In the genomic region with DNA sequence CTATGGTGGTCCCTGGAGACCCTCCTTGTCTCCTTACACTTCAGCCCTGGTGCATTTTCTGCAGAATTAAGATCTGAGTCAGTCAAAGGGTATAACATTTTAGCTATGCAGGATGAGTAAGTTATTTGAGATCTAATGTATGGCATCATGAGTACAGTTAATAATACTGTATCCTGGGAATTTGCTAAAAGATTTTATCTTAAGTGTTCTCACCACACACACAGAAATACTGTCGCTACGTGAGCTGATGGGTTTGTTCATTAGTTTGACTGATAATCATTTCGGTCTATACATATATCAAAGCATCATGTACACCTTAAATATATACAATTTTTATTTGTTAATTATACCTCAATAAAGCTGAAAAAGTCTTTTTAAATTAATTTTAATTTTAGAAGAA, we compare ENCODE assay signal across 12 cellular contexts. TPM values are rescaled to one million over a fixed set of nuclear protein-coding genes. Genes with fewer than 3 reads are reported as not detected.
DNase-seq lines count a peak whose midpoint lies in the region; ATAC-seq and TF ChIP-seq lines count a peak whose summit lies in the region.
"Had no signal": no experiment of that assay in that cellular context is flagged by ENCODE, and none has a peak within 500 bp of the region (broad histone marks: within the 10 kb centered on the region; RNA-seq: fewer than 3 reads in every experiment).

No MANE protein-coding gene starts in this region.

- no peaks in the 10 kb centered on the region for H3K27me3 ChIP-seq in mammary epithelial cell (ENCODE audit: insufficient read depth, low read length)
- no peaks in the 10 kb centered on the region for H3K27me3 ChIP-seq in breast epithelium
- H3K27me3 ChIP-seq in transverse colon: no peaks in the 10 kb centered on the region
- no peaks in the 10 kb centered on the region for H3K27me3 ChIP-seq in mesendoderm (ENCODE audit: insufficient read depth, low read length, poor library complexity)
- H3K27me3 ChIP-seq: neural progenitor cell had no signal

- H3K9ac ChIP-seq in mammary epithelial cell (ENCODE audit: insufficient read depth, low read length) (no peak overlapping the region), mesendoderm (ENCODE audit: low read length) (no peak overlapping the region)
- H3K9ac ChIP-seq: neural progenitor cell had no signal

- H2AFZ ChIP-seq in mammary epithelial cell (ENCODE audit: low read depth, low read length): no peak overlapping the region

- H3K4me1 ChIP-seq in mammary epithelial cell (ENCODE audit: insufficient read depth, low read length) (peaks cover 29% of the 10 kb centered on the region), breast epithelium (peaks cover 10 to 11% of the 10 kb centered on the region in 2 donors), transverse colon (peaks cover 7 to 25% (median 12%) of the 10 kb centered on the region in 4 donors), mesendoderm (ENCODE audit: control insufficient read depth, low read depth, low read length) (no peaks in the 10 kb centered on the region)
- H3K4me1 ChIP-seq: neural progenitor cell, prostate gland had no signal

- H3K9me3 ChIP-seq in mammary epithelial cell (replicated peaks; ENCODE audit: insufficient read depth, low read length): no peaks in the 10 kb centered on the region
- H3K9me3 ChIP-seq in breast epithelium: no peaks in the 10 kb centered on the region
- no peaks in the 10 kb centered on the region for H3K9me3 ChIP-seq in transverse colon
- H3K9me3 ChIP-seq: prostate gland had no signal

- TF ChIP-seq CTCF in mammary epithelial cell (conservative IDR thresholded peaks at IDR 0.05 in 1 of 2, IDR thresholded peaks at IDR 0.05 in 1 of 2; ENCODE audit: extremely low read depth in 1 of 2, insufficient read depth in 1 of 2, low read depth in 1 of 2, low read length in 2 of 2) (no peak), breast epithelium (IDR thresholded peaks at IDR 0.05) (no peak), transverse colon (IDR thresholded peaks at IDR 0.05) (no peak)

- no peak overlapping the region for H2BK15ac ChIP-seq in mesendoderm (replicated peaks; ENCODE audit: low read depth)

- H3K23ac ChIP-seq in mesendoderm (ENCODE audit: low read length): no peak overlapping the region

- in situ Hi-C loops in mammary epithelial cell (cut with MboI; ENCODE audit: low sequenced_read_pairs in 2 of 2): loop anchor here (5.0 to 25.0 kb wide), 4 partner anchors 88 to 785 kb away; partner anchors contain the start of gene AKR1E2 (in 1 of the 2)
- in situ Hi-C loops in transverse colon (cut with MboI; ENCODE audit: low pct_ligation_motif_present in 1 of 4, low pct_unique_long_range_greater_than_20kb in 1 of 4, low sequenced_read_pairs in 3 of 4): loop anchor here in 3 of 4 donors (5.0 to 25.0 kb wide), 3 partner anchors 178 to 785 kb away; partner anchors contain the start of gene AKR1E2 (in 1 of the 3)

- H3K18ac ChIP-seq in mesendoderm (ENCODE audit: low read length): no peak overlapping the region

- no peak overlapping the region for H3K4ac ChIP-seq in mesendoderm (ENCODE audit: low read depth, low read length)

- TF ChIP-seq POLR2A in breast epithelium (IDR thresholded peaks at IDR 0.05) (no peak), transverse colon (IDR thresholded peaks at IDR 0.05) (no peak)

- dilution Hi-C loops in mammary epithelial cell (cut with HindIII; ENCODE audit: low sequenced_read_pairs): no loop called here

- no peak overlapping the region for H3K4me2 ChIP-seq in mammary epithelial cell (ENCODE audit: insufficient read depth, low read depth, low read length)
- H3K4me2 ChIP-seq in mesendoderm (ENCODE audit: low read length): no peak overlapping the region
- H3K4me2 ChIP-seq: neural progenitor cell had no signal

- no peak overlapping the region for H3K56ac ChIP-seq in mesendoderm (ENCODE audit: low read length)

- no peak overlapping the region for H4K8ac ChIP-seq in mesendoderm (ENCODE audit: low read depth, low read length)

- H3K27ac ChIP-seq in mammary epithelial cell (ENCODE audit: insufficient read depth, low read depth, low read length) (peak overlapping the region; percentile 64), breast epithelium (peak overlapping the region in 1 of 2 donors; percentile 79), transverse colon (peak overlapping the region; percentile 37 to 67 (median 56)), mesendoderm (ENCODE audit: low read depth, low read length) (no peak overlapping the region)
- H3K27ac ChIP-seq: neural progenitor cell had no signal

- DNase-seq in mammary epithelial cell (peak; percentile 28), breast epithelium (ENCODE audit: low spot score in 2 of 2) (no peak), iris pigment epithelial cell (ENCODE audit: low read depth) (peak; percentile 41), transverse colon (no peak), DMS153 (lab: John Stamatoyannopoulos, UW) (no peak), mesendoderm (no peak), NOMO-1 treated with dmso at 0.1 percent for 144 hours (lab: John Stamatoyannopoulos, UW; ENCODE audit: unreplicated experiment) (no peak)
- DNase-seq: NCI-H1417 treated with DMSO at 0.1 percent for 48 hours, NCI-H524 treated with DMSO at 0.1 percent for 48 hours had no signal

- no peaks in the 10 kb centered on the region for H4K20me1 ChIP-seq in mammary epithelial cell (ENCODE audit: insufficient read depth, low read length)

- H3K79me1 ChIP-seq in mesendoderm (ENCODE audit: low read length): no peaks in the 10 kb centered on the region

- H3K4me3 ChIP-seq in mammary epithelial cell (replicated peaks in 1 of 3; ENCODE audit: insufficient read depth in 1 of 3, low read depth in 2 of 3, low read length in 3 of 3): no peak overlapping the region
- H3K4me3 ChIP-seq in breast epithelium: no peak overlapping the region
- no peak overlapping the region for H3K4me3 ChIP-seq in transverse colon
- H3K4me3 ChIP-seq in mesendoderm (ENCODE audit: low read length): no peak overlapping the region
- H3K4me3 ChIP-seq: neural progenitor cell, prostate gland had no signal

- peaks cover 3% of the 10 kb centered on the region for H3K79me2 ChIP-seq in mammary epithelial cell (ENCODE audit: insufficient read depth, low read length)
- no peaks in the 10 kb centered on the region for H3K79me2 ChIP-seq in mesendoderm (ENCODE audit: control insufficient read depth, insufficient read depth, low read length)

- intact Hi-C loops in mammary epithelial cell (cut with micrococcal nuclease) (loop anchor here (2.0 to 10.0 kb wide), 3 partner anchors 26 to 798 kb away; partner anchors contain the start of gene AKR1E2), breast epithelium (cut with DNase I; ENCODE audit: low total_unique reads) (loop anchor here (10.0 kb wide), 1 partner anchor 178 kb away; no protein-coding TSS in a partner anchor), transverse colon (cut with DNase I; ENCODE audit: low total_unique reads) (loop anchor here (2.0 kb wide), 1 partner anchor 180 kb away; no protein-coding TSS in a partner anchor)

- 79% methylated on average over 3 of the region's 3 CpGs for WGBS in mammary epithelial cell (ENCODE audit: low coverage, missing lambda C conversion rate)
- WGBS in transverse colon (ENCODE audit: low coverage in 1 of 2), 2 donors: 85 to 91% methylated on average over 3 of the region's 3 CpGs
- WGBS in mesendoderm (ENCODE audit: extremely low coverage, insufficient coverage, low lambda C conversion rate): no CpG with 5 or more reads among the region's 3 CpGs

- no peak overlapping the region for H4K5ac ChIP-seq in mesendoderm (ENCODE audit: low read length)

- ATAC-seq in SK-N-SH treated with all-trans-retinoic acid at 6 μM for 48 hours: peak; percentile 30; the same call in 2 of the 3 replicates

- H2BK120ac ChIP-seq in mesendoderm (ENCODE audit: low read depth, low read length): no peak overlapping the region

- BruUV-seq in mammary epithelial cell (replicated peaks; lab: Mats Ljungman, UMichigan): no TSS peak

- no peaks in the 10 kb centered on the region for H3K36me3 ChIP-seq in mammary epithelial cell (ENCODE audit: insufficient read depth, low read length)
- no peaks in the 10 kb centered on the region for H3K36me3 ChIP-seq in breast epithelium
- H3K36me3 ChIP-seq in transverse colon: no peaks in the 10 kb centered on the region
- H3K36me3 ChIP-seq in mesendoderm (ENCODE audit: control insufficient read depth, insufficient read depth, low read length): no peaks in the 10 kb centered on the region
- H3K36me3 ChIP-seq: neural progenitor cell, prostate gland had no signal

- no peak overlapping the region for H2AK5ac ChIP-seq in mesendoderm (ENCODE audit: low read length)

- CTCF ChIA-PET in mammary epithelial cell (lab: Charles Lee; ENCODE audit: low non-redundant PET): interaction anchor here (0.5 to 1.1 kb wide), 6 partner anchors 97 to 1030 kb away, joined by 3 to 8 read pairs (median 4); partner anchors contain the start of gene AKR1C3

- no peak for TF ChIP-seq EP300 in transverse colon (IDR thresholded peaks at IDR 0.05; ENCODE audit: low read depth)

- no peak overlapping the region for H2BK5ac ChIP-seq in mesendoderm (ENCODE audit: low read length)

TF ChIP-seq in SK-N-SH treated with all-trans-retinoic acid at 6 μM for 48 hours, 23 proteins besides CTCF, POLR2A, EP300 and RAD21 (continues in another document):
- TF ChIP-seq CREB5 (CRISPR knock-in tag; IDR thresholded peaks at IDR 0.05; ENCODE audit: low read depth): no peak
- no peak for TF ChIP-seq SNAI2 (CRISPR knock-in tag; IDR thresholded peaks at IDR 0.05)

RNA-seq across cellular contexts. Expression of gene ASB13, which starts 43.8 kb away (rescaled TPM):
- total RNA-seq in mammary epithelial cell (10 to 100 TPM; 16.7 to 17.3 TPM), breast epithelium (10 to 100 TPM; 37.9 to 61.8 (median 42.9) TPM), transverse colon (10 to 100 TPM; 14.5 to 73.3 (median 61.0) TPM)
- 14.4 TPM for polyA plus RNA-seq in mammary epithelial cell
- polyA minus RNA-seq in mammary epithelial cell: 17.0 TPM
- polyA plus RNA-seq in mesendoderm (2013, experiment 1 of 2): 4.8 TPM
- polyA plus RNA-seq in mesendoderm (2013, experiment 2 of 2): 4.4 TPM

Comparison
In these comparisons a context has a peak if more than half of its experiments do, and no peak if none do; other contexts are left out.
1. DNase-seq: peak in mammary epithelial cell (single experiment) and iris pigment epithelial cell (single experiment); none in breast epithelium (0 of 2), transverse colon (single experiment), DMS153 (single experiment), mesendoderm (single experiment) and NOMO-1 treated with dmso at 0.1 percent for 144 hours (single experiment).